In genomic region chr1:156104065-156104810, GRCh38 we compare ENCODE assay signal across 1 cellular context.
A peak's percentile ranks its signal among the peaks of the same experiment; 100 is the strongest.
TF ChIP-seq lines count a peak whose summit lies in the region.

No MANE protein-coding gene starts in this region.

TF ChIP-seq in GM12878, 131 proteins besides CTCF, POLR2A, EP300 and RAD21:
- no peak for TF ChIP-seq PAX5 (IDR thresholded peaks at IDR 0.05; ENCODE audit: borderline replicate concordance, low read depth, low read length)
- TF ChIP-seq EED (IDR thresholded peaks at IDR 0.05; ENCODE audit: low read depth) = 0 out of 2 replicates have a peak, but pooled peaks have one; percentile 16
- no peak for TF ChIP-seq CUX1 (IDR thresholded peaks at IDR 0.05; ENCODE audit: insufficient replicate concordance, low read depth, low read length)
- no peak for TF ChIP-seq HCFC1 (IDR thresholded peaks at IDR 0.05; ENCODE audit: low read length)
- TF ChIP-seq WRNIP1 (IDR thresholded peaks at IDR 0.05; ENCODE audit: borderline replicate concordance, low read depth, low read length) = no peak
- TF ChIP-seq BRCA1 (IDR thresholded peaks at IDR 0.05; ENCODE audit: low read depth, low read length) = no peak
- TF ChIP-seq CBX3 (IDR thresholded peaks at IDR 0.05; ENCODE audit: borderline replicate concordance, low read depth) = no peak
- TF ChIP-seq POLR2AphosphoS5 (IDR thresholded peaks at IDR 0.05; ENCODE audit: low read length) = no peak
- TF ChIP-seq MTA2 (IDR thresholded peaks at IDR 0.05; ENCODE audit: low read depth) = 0 out of 2 replicates have a peak, but pooled peaks have one; percentile 7
- no peak for TF ChIP-seq DPF2 (IDR thresholded peaks at IDR 0.05)
- TF ChIP-seq CBFB (IDR thresholded peaks at IDR 0.05; ENCODE audit: low read depth) = no peak
- no peak for TF ChIP-seq TARDBP (IDR thresholded peaks at IDR 0.05; ENCODE audit: borderline replicate concordance)
- no peak for TF ChIP-seq E4F1 (IDR thresholded peaks at IDR 0.05; ENCODE audit: borderline replicate concordance, partially characterized antibody)
- TF ChIP-seq, protein P1, sequence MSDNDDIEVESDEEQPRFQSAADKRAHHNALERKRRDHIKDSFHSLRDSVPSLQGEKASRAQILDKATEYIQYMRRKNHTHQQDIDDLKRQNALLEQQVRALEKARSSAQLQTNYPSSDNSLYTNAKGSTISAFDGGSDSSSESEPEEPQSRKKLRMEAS (IDR thresholded peaks at IDR 0.05; ENCODE audit: low read depth, low read length) = no peak
- peak; percentile 71; the same call in 1 of the 2 replicates for TF ChIP-seq NFXL1 (IDR thresholded peaks at IDR 0.05; ENCODE audit: borderline replicate concordance)
- no peak for TF ChIP-seq TCF12 (IDR thresholded peaks at IDR 0.05; ENCODE audit: low read depth, low read length)
- no peak for TF ChIP-seq YY1 (IDR thresholded peaks at IDR 0.05; ENCODE audit: low read depth, low read length)
- no peak for TF ChIP-seq CREB1 (IDR thresholded peaks at IDR 0.05; ENCODE audit: low read depth)
- no peak for TF ChIP-seq RBBP5 (conservative IDR thresholded peaks at IDR 0.05)
- no peak for TF ChIP-seq STAT3 (IDR thresholded peaks at IDR 0.05; ENCODE audit: low read depth, low read length)
- TF ChIP-seq USF2 (IDR thresholded peaks at IDR 0.05; ENCODE audit: borderline replicate concordance, low read depth, low read length) = no peak
- TF ChIP-seq, protein P2, sequence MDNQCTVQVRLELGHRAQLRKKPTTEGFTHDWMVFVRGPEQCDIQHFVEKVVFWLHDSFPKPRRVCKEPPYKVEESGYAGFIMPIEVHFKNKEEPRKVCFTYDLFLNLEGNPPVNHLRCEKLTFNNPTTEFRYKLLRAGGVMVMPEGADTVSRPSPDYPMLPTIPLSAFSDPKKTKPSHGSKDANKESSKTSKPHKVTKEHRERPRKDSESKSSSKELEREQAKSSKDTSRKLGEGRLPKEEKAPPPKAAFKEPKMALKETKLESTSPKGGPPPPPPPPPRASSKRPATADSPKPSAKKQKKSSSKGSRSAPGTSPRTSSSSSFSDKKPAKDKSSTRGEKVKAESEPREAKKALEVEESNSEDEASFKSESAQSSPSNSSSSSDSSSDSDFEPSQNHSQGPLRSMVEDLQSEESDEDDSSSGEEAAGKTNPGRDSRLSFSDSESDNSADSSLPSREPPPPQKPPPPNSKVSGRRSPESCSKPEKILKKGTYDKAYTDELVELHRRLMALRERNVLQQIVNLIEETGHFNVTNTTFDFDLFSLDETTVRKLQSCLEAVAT (IDR thresholded peaks at IDR 0.05) = 0 out of 2 replicates have a peak, but pooled peaks have one; percentile 36
- no peak for TF ChIP-seq ZNF384 (IDR thresholded peaks at IDR 0.05; ENCODE audit: borderline replicate concordance, low read depth, low read length)
- TF ChIP-seq SKIL (IDR thresholded peaks at IDR 0.05; ENCODE audit: low read depth, poor library complexity, severe bottlenecking) = no peak
- no peak for TF ChIP-seq TAF1 (IDR thresholded peaks at IDR 0.05; ENCODE audit: borderline replicate concordance, low read depth, low read length)
- no peak for TF ChIP-seq PBX3 (IDR thresholded peaks at IDR 0.05; ENCODE audit: insufficient replicate concordance, low read depth, low read length)
- TF ChIP-seq SUZ12 (IDR thresholded peaks at IDR 0.05; ENCODE audit: unreplicated experiment) = no peak
- TF ChIP-seq BCL11A (IDR thresholded peaks at IDR 0.05; ENCODE audit: low read depth, low read length) = no peak
- TF ChIP-seq CHD2 (IDR thresholded peaks at IDR 0.05; ENCODE audit: borderline replicate concordance, low read depth, low read length) = no peak
- TF ChIP-seq, protein P3, sequence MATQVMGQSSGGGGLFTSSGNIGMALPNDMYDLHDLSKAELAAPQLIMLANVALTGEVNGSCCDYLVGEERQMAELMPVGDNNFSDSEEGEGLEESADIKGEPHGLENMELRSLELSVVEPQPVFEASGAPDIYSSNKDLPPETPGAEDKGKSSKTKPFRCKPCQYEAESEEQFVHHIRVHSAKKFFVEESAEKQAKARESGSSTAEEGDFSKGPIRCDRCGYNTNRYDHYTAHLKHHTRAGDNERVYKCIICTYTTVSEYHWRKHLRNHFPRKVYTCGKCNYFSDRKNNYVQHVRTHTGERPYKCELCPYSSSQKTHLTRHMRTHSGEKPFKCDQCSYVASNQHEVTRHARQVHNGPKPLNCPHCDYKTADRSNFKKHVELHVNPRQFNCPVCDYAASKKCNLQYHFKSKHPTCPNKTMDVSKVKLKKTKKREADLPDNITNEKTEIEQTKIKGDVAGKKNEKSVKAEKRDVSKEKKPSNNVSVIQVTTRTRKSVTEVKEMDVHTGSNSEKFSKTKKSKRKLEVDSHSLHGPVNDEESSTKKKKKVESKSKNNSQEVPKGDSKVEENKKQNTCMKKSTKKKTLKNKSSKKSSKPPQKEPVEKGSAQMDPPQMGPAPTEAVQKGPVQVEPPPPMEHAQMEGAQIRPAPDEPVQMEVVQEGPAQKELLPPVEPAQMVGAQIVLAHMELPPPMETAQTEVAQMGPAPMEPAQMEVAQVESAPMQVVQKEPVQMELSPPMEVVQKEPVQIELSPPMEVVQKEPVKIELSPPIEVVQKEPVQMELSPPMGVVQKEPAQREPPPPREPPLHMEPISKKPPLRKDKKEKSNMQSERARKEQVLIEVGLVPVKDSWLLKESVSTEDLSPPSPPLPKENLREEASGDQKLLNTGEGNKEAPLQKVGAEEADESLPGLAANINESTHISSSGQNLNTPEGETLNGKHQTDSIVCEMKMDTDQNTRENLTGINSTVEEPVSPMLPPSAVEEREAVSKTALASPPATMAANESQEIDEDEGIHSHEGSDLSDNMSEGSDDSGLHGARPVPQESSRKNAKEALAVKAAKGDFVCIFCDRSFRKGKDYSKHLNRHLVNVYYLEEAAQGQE (IDR thresholded peaks at IDR 0.05; ENCODE audit: low read depth, low read length) = no peak
- no peak for TF ChIP-seq KDM1A (IDR thresholded peaks at IDR 0.05; ENCODE audit: borderline replicate concordance)
- TF ChIP-seq TCF3 (IDR thresholded peaks at IDR 0.05; ENCODE audit: borderline replicate concordance, insufficient read depth, low read depth, low read length) = no peak
- TF ChIP-seq ZZZ3 (IDR thresholded peaks at IDR 0.05; ENCODE audit: control insufficient read depth, insufficient read length, low read depth) = no peak
- no peak for TF ChIP-seq E2F8 (IDR thresholded peaks at IDR 0.05; ENCODE audit: low read depth, partially characterized antibody)
- TF ChIP-seq ESRRA (IDR thresholded peaks at IDR 0.05; ENCODE audit: low read length) = no peak
- TF ChIP-seq PAX8 (IDR thresholded peaks at IDR 0.05) = no peak
- TF ChIP-seq SMAD1 (IDR thresholded peaks at IDR 0.05; ENCODE audit: low read depth, partially characterized antibody) = peak; percentile 48
- no peak for TF ChIP-seq POLR2AphosphoS2 (IDR thresholded peaks at IDR 0.05; ENCODE audit: low read depth, low read length)
TF ChIP-seq in GM12878: peak in this region for 5.
